ENCODE assay signal across 22 cellular contexts in genomic region chr15:61660579-61660978, GRCh38.
DNase-seq lines count a peak whose midpoint lies in the region; ATAC-seq and TF ChIP-seq lines count a peak whose summit lies in the region.
"Had no signal": no experiment of that assay in that cellular context is flagged by ENCODE, and none has a peak within 500 bp of the region (broad histone marks: within the 10 kb centered on the region; RNA-seq: fewer than 3 reads in every experiment).

No MANE protein-coding gene starts in this region.

- H3K27me3 ChIP-seq in right atrium auricular region (no peaks in the 10 kb centered on the region), heart left ventricle (peaks cover 0 to 17% (median 3%) of the 10 kb centered on the region in 9 donors), breast epithelium (no peaks in the 10 kb centered on the region), mesenchymal stem cell (ENCODE audit: control insufficient read depth in 1 of 2, insufficient read depth in 1 of 2, low read length in 2 of 2) (no peaks in the 10 kb centered on the region), uterus (no peaks in the 10 kb centered on the region)
- H3K27me3 ChIP-seq: left lung had no signal

- no peak overlapping the region for H3K18ac ChIP-seq in mesenchymal stem cell (ENCODE audit: low read depth in 1 of 2, low read length in 2 of 2)

- H4K91ac ChIP-seq in mesenchymal stem cell (ENCODE audit: low read length), result no peak overlapping the region

- H4K8ac ChIP-seq in mesenchymal stem cell (ENCODE audit: low read length), result no peak overlapping the region

- no peak overlapping the region for H2BK120ac ChIP-seq in mesenchymal stem cell (ENCODE audit: low read depth, low read length)

- DNase-seq in right atrium auricular region (ENCODE audit: low spot score) (no peak), heart left ventricle (no peak), breast epithelium (ENCODE audit: low spot score in 2 of 2) (no peak), mesenchymal stem cell (no peak), uterus (peak; percentile 57 to 77), COLO668 (lab: John Stamatoyannopoulos, UW; ENCODE audit: unreplicated experiment) (no peak)
- no peak for DNase-seq in stimulated activated CD4-positive, alpha-beta T cell treated with anti-CD3 and anti-CD28 coated beads, Interleukin-4, amount 100 ng/mL, for 1 hour
- DNase-seq: 8988T; activated CD4-positive, alpha-beta T cell treated with anti-CD3 and anti-CD28 coated beads, Interleukin-2, amount 50 U/mL, for 48 hours; caudate nucleus; CD8-positive, alpha-beta memory T cell; effector CD8-positive, alpha-beta T cell; left lung; NCI-H187; NCI-H345; occipital lobe; small intestine; T-helper 1 cell; trophoblast cell had no signal

- no peak overlapping the region for H3K14ac ChIP-seq in mesenchymal stem cell (ENCODE audit: low read length in 2 of 2)

- TF ChIP-seq POLR2A in heart left ventricle (IDR thresholded peaks at IDR 0.05), result no peak
- TF ChIP-seq POLR2A in breast epithelium (IDR thresholded peaks at IDR 0.05), result no peak
- no peak for TF ChIP-seq POLR2A in uterus (IDR thresholded peaks at IDR 0.05)

- H3K79me1 ChIP-seq in mesenchymal stem cell (replicated peaks; ENCODE audit: low read length, poor library complexity, severe bottlenecking), result no peaks in the 10 kb centered on the region

- no peak overlapping the region for H3K4me2 ChIP-seq in mesenchymal stem cell (ENCODE audit: low read length, poor library complexity, severe bottlenecking)

- H3K4me1 ChIP-seq in right atrium auricular region (peaks cover 0 to 7% of the 10 kb centered on the region in 2 donors), heart left ventricle (peaks cover 0 to 4% (median 0%) of the 10 kb centered on the region in 12 donors), breast epithelium (no peaks in the 10 kb centered on the region), mesenchymal stem cell (ENCODE audit: control insufficient read depth, insufficient read depth, low read depth, low read length) (no peaks in the 10 kb centered on the region), uterus (peaks cover under 1 to 5% of the 10 kb centered on the region in 2 donors)
- H3K4me1 ChIP-seq: foreskin keratinocyte, left lung had no signal

- WGBS in heart left ventricle, 4 donors, result 67 to 75% (median 68%) methylated on average over 2 of the region's 2 CpGs
- WGBS in mesenchymal stem cell, result 79% methylated on average over 1 of the region's 2 CpGs

- H3K23ac ChIP-seq in mesenchymal stem cell (ENCODE audit: low read length in 2 of 2), result no peak overlapping the region

- H2AFZ ChIP-seq in mesenchymal stem cell (ENCODE audit: low read depth, low read length), result no peak overlapping the region

- H3K27ac ChIP-seq in right atrium auricular region (peak overlapping the region; percentile 16 to 36), heart left ventricle (peak overlapping the region in 1 of 12 donors; percentile 13), breast epithelium (peak overlapping the region; percentile 62 to 63), mesenchymal stem cell (ENCODE audit: low read length, poor library complexity, severe bottlenecking) (no peak overlapping the region), uterus (peak overlapping the region; percentile 64 to 77)
- H3K27ac ChIP-seq: foreskin keratinocyte, left lung had no signal

- no peak overlapping the region for H2BK5ac ChIP-seq in mesenchymal stem cell (ENCODE audit: low read depth, low read length, poor library complexity, severe bottlenecking)

- no peak overlapping the region for H2BK15ac ChIP-seq in mesenchymal stem cell (ENCODE audit: low read depth, poor library complexity, severe bottlenecking)

- no peak overlapping the region for H2BK12ac ChIP-seq in mesenchymal stem cell (ENCODE audit: low read length in 2 of 2)

- TF ChIP-seq CTCF in right atrium auricular region (IDR thresholded peaks at IDR 0.05) (no peak), heart left ventricle (IDR thresholded peaks at IDR 0.05) (no peak), breast epithelium (IDR thresholded peaks at IDR 0.05) (no peak), uterus (IDR thresholded peaks at IDR 0.05) (no peak)

- no peak overlapping the region for H2AK5ac ChIP-seq in mesenchymal stem cell (ENCODE audit: low read length, severe bottlenecking)

- no peak overlapping the region for H3K4me3 ChIP-seq in right atrium auricular region
- no peak overlapping the region for H3K4me3 ChIP-seq in heart left ventricle
- H3K4me3 ChIP-seq in breast epithelium, result no peak overlapping the region
- no peak overlapping the region for H3K4me3 ChIP-seq in mesenchymal stem cell (ENCODE audit: insufficient read depth in 1 of 2, low read depth in 1 of 2, low read length in 2 of 2)
- H3K4me3 ChIP-seq in uterus, result no peak overlapping the region
- H3K4me3 ChIP-seq: left lung had no signal

- H3K4ac ChIP-seq in mesenchymal stem cell (ENCODE audit: low read depth in 1 of 2, low read length in 2 of 2), result no peak overlapping the region

- ATAC-seq in heart left ventricle (no peak), GM19455 (IDR thresholded peaks at IDR 0.05; ENCODE audit: unreplicated experiment) (no peak)
- ATAC-seq: activated naive CD4-positive, alpha-beta T cell treated with anti-CD3 and anti-CD28 coated beads, Interleukin-2, amount 50 U/mL, for 72 hours; foreskin keratinocyte; left lung had no signal

- H3K9me3 ChIP-seq in right atrium auricular region, result peaks cover 0 to 5% of the 10 kb centered on the region in 2 donors
- H3K9me3 ChIP-seq in heart left ventricle, result peaks cover 0 to 11% (median 0%) of the 10 kb centered on the region in 12 donors
- H3K9me3 ChIP-seq in breast epithelium, result no peaks in the 10 kb centered on the region
- no peaks in the 10 kb centered on the region for H3K9me3 ChIP-seq in mesenchymal stem cell (ENCODE audit: control insufficient read depth, low read length)
- no peaks in the 10 kb centered on the region for H3K9me3 ChIP-seq in uterus
- H3K9me3 ChIP-seq: left lung had no signal

- peak overlapping the region; percentile 56 for H3K9ac ChIP-seq in mesenchymal stem cell (ENCODE audit: low read length)

- H3K36me3 ChIP-seq in right atrium auricular region (no peaks in the 10 kb centered on the region), heart left ventricle (no peaks in the 10 kb centered on the region), breast epithelium (no peaks in the 10 kb centered on the region), mesenchymal stem cell (ENCODE audit: control insufficient read depth in 1 of 2, insufficient read depth in 2 of 2, low read depth in 1 of 2, low read length in 2 of 2) (no peaks in the 10 kb centered on the region), uterus (no peaks in the 10 kb centered on the region)
- H3K36me3 ChIP-seq: left lung had no signal

- intact Hi-C loops in heart left ventricle (cut with DNase I), result no loop called here
- intact Hi-C loops in breast epithelium (cut with DNase I; ENCODE audit: low total_unique reads), result no loop called here
- intact Hi-C loops in uterus (cut with DNase I; ENCODE audit: low total_unique reads), result no loop called here

Comparison
In these comparisons a context has a peak if more than half of its experiments do, and no peak if none do; other contexts are left out.
1. DNase-seq: peak in uterus (2 of 2); none in right atrium auricular region (single experiment), heart left ventricle (0 of 5), breast epithelium (0 of 2), mesenchymal stem cell (single experiment), COLO668 (single experiment) and stimulated activated CD4-positive, alpha-beta T cell treated with anti-CD3 and anti-CD28 coated beads, Interleukin-4, amount 100 ng/mL, for 1 hour (single experiment).